ENCODE assay signal across 1 cellular context in genomic region chr10:35356725-35357092, GRCh38.
TF ChIP-seq lines count a peak whose summit lies in the region.

No MANE protein-coding gene starts in this region.

TF ChIP-seq in IMR-90, 13 proteins besides CTCF, POLR2A, EP300 and RAD21 (continued from another document):
- TF ChIP-seq USF2 (IDR thresholded peaks at IDR 0.05; ENCODE audit: low read depth, low read length) (no peak), FOS (IDR thresholded peaks at IDR 0.05; ENCODE audit: low read depth, low read length) (no peak)
TF ChIP-seq in IMR-90: peak in this region for 0.
